ENCODE assay signal across 34 cellular contexts in the genomic region with DNA sequence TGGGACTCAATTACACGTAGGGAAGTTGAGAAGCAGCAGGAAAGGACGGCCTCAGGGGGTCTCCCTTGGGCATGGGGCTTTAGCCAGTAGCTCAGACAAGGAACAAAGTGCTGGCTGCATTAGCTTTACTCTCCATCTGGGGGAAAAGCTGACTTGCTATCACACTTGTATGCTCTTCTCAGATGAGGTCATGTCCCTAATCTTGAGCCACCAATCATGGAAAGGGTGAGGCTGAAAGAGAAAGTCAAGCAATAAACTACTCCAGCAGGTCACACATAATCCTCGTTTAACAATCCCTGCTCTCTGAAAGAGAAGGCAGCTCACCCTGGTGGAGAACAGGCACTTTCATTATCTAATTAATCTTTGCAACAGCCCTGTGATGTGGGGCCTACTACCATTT.
"Had no signal": no experiment of that assay in that cellular context is flagged by ENCODE, and none has a peak within 500 bp of the region (broad histone marks: within the 10 kb centered on the region; RNA-seq: fewer than 3 reads in every experiment).

No MANE protein-coding gene starts in this region.

- H3K9me3 ChIP-seq: adrenal gland, body of pancreas had no signal

- H3K4me1 ChIP-seq: adrenal gland, body of pancreas had no signal

- DNase-seq: activated CD4-positive, alpha-beta T cell treated with anti-CD3 and anti-CD28 coated beads for 1 hour; activated CD4-positive, alpha-beta T cell treated with anti-CD3 and anti-CD28 coated beads for 48 hours; activated CD4-positive, CD25-positive, alpha-beta regulatory T cell; activated CD8-positive, alpha-beta T cell treated with anti-CD3 and anti-CD28 coated beads, Interleukin-2, amount 10 ng/mL, durations not matched to agents 7 days and 5 days; activated gamma-delta T cell treated with Interleukin-2 at 50 U/mL for 16 hours; activated naive CD4-positive, alpha-beta T cell treated with anti-CD3 and anti-CD28 coated beads for 36 hours; activated T-cell treated with anti-CD3 and anti-CD28 coated beads, Interleukin-2, amount 50 U/mL, for 4 hours; adrenal gland; body of pancreas; caudate nucleus; cerebellar nuclear complex; NCI-H1092 treated with DMSO at 0.1 percent for 48 hours; NCI-H1417; NCI-H146; NCI-H187 treated with DMSO at 0.1 percent for 48 hours; NCI-H2081; NCI-H2171 treated with DMSO at 0.1 percent for 48 hours; NCI-H2227 treated with DMSO at 0.1 percent for 48 hours; NCI-H446; NCI-H510A treated with DMSO at 0.1 percent for 48 hours; NCI-H526 treated with DMSO at 0.1 percent for 48 hours; NCI-H774; PC-3; SIG-M5; T-cell; T-helper 17 cell had no signal

- FAIRE-seq: astrocyte, K562, RCC 7860 had no signal

- H3K36me3 ChIP-seq: adrenal gland had no signal

- ATAC-seq: activated CD8-positive, alpha-beta T cell treated with anti-CD3 and anti-CD28 coated beads, Interleukin-2, amount 10 ng/mL, durations not matched to agents 7 days and 5 days; activated naive CD4-positive, alpha-beta T cell treated with anti-CD3 and anti-CD28 coated beads, Interleukin-2, amount 50 U/mL, for 72 hours; activated T-cell treated with anti-CD3 and anti-CD28 coated beads, Interleukin-2, amount 50 U/mL, for 4 hours; body of pancreas; K562; PC-3; Right ventricle myocardium inferior; SK-N-SH treated with all-trans-retinoic acid at 6 μM for 48 hours; T-cell; T-helper 17 cell had no signal

- H3K27me3 ChIP-seq: adrenal gland, body of pancreas had no signal

- H3K4me3 ChIP-seq: adrenal gland, body of pancreas, K562 had no signal

- H3K27ac ChIP-seq: adrenal gland, body of pancreas, RWPE1, VCaP had no signal
